9 cellular contexts compared by ENCODE assay signal in genomic region chr10:132394936-132395703, GRCh38. TPM values are rescaled to one million over a fixed set of nuclear protein-coding genes. Genes with fewer than 3 reads are reported as not detected.
A peak's percentile ranks its signal among the peaks of the same experiment; 100 is the strongest.
DNase-seq lines count a peak whose midpoint lies in the region; ATAC-seq, FAIRE-seq and TF ChIP-seq lines count a peak whose summit lies in the region.
"Had no signal": no experiment of that assay in that cellular context is flagged by ENCODE, and none has a peak within 500 bp of the region (broad histone marks: within the 10 kb centered on the region; RNA-seq: fewer than 3 reads in every experiment).

No MANE protein-coding gene starts in this region.

- intact Hi-C loops in CD14-positive monocyte (cut with micrococcal nuclease), result loop anchor here in 1 of 2 donors (5.0 to 10.0 kb wide), 4 partner anchors 37 to 240 kb away; no protein-coding TSS in a partner anchor
- intact Hi-C loops in heart right ventricle (cut with DNase I), result loop anchor here in 6 of 10 donors (5.0 to 10.0 kb wide), 4 partner anchors 122 to 242 kb away; no protein-coding TSS in a partner anchor
- intact Hi-C loops in pancreas (cut with DNase I), result loop anchor here in 2 of 3 donors (5.0 kb wide), 2 partner anchors 57 to 182 kb away; no protein-coding TSS in a partner anchor

- H3K9me3 Mint-ChIP-seq in CD14-positive monocyte (peaks cover 0 to 7% (median 0%) of the 10 kb centered on the region in 7 donors), T-cell (peaks cover 0 to 8% (median 0%) of the 10 kb centered on the region in 3 donors)

- ATAC-seq in T-cell (replicated peaks in 1 of 4), result no peak
- peak in 4 of 8 donors; percentile 8 to 38 (median 13) for ATAC-seq in heart right ventricle
- no peak for ATAC-seq in pancreas

- H3K4me1 Mint-ChIP-seq in CD14-positive monocyte (peaks cover 46% of the 10 kb centered on the region), T-cell (peaks cover 15 to 25% (median 18%) of the 10 kb centered on the region in 3 donors)

- POLR2A ChIA-PET in T-cell (lab: Charles Lee), result no interaction called here

- H3K27ac ChIP-seq in heart right ventricle (peak overlapping the region; percentile 93 to 99 (median 97)), pancreas (peak overlapping the region; percentile 92 to 96 (median 94))

- no peaks in the 10 kb centered on the region for H3K36me3 ChIP-seq in heart right ventricle
- H3K36me3 ChIP-seq in pancreas, result no peaks in the 10 kb centered on the region

- TF ChIP-seq CTCF in CD14-positive monocyte (IDR thresholded peaks at IDR 0.05) (no peak), heart right ventricle (IDR thresholded peaks at IDR 0.05) (no peak), pancreas (IDR thresholded peaks at IDR 0.05) (no peak)

- H3K27me3 Mint-ChIP-seq in CD14-positive monocyte (ENCODE audit: low read depth in 3 of 3) (peaks cover 5 to 14% (median 12%) of the 10 kb centered on the region in 3 donors), T-cell (no peaks in the 10 kb centered on the region)

- WGBS in heart right ventricle, 2 donors, result 87 to 92% methylated on average over 12 of the region's 12 CpGs
- WGBS in pancreas, 2 donors, result 87 to 92% methylated on average over 9 to 12 of the region's 12 CpGs

- peak overlapping the region; percentile 65 to 78 for H3K4me3 Mint-ChIP-seq in CD14-positive monocyte
- peak overlapping the region; percentile 21 to 62 (median 44) for H3K4me3 Mint-ChIP-seq in T-cell

- H3K4me3 ChIP-seq in heart right ventricle (peak overlapping the region in 7 of 10 donors; percentile 56 to 94 (median 64)), pancreas (peak overlapping the region in 2 of 4 donors; percentile 76 to 80)

- H3K4me1 ChIP-seq in heart right ventricle (peaks cover 6 to 43% (median 36%) of the 10 kb centered on the region in 9 donors), pancreas (peaks cover 9 to 19% (median 12%) of the 10 kb centered on the region in 3 donors)

- CTCF ChIA-PET in T-cell (lab: Charles Lee), result no interaction called here

- peak overlapping the region in 5 of 7 donors; percentile 12 to 77 (median 50) for H3K27ac Mint-ChIP-seq in CD14-positive monocyte
- H3K27ac Mint-ChIP-seq in T-cell, result peak overlapping the region; percentile 49 to 72

- H3K36me3 Mint-ChIP-seq in CD14-positive monocyte (peaks cover 7 to 11% of the 10 kb centered on the region in 2 donors), T-cell (no peaks in the 10 kb centered on the region)

- H3K27me3 ChIP-seq in heart right ventricle (no peaks in the 10 kb centered on the region), pancreas (no peaks in the 10 kb centered on the region)

- no peak for FAIRE-seq in pancreas (lab: Jason Lieb, UNC)
- FAIRE-seq: RCC 7860 had no signal

- DNase-seq in CD14-positive monocyte (ENCODE audit: low spot score) (no peak), T-cell (no peak), heart right ventricle (peak in 1 of 2 donors; percentile 12), pancreas (peak; percentile 27 to 80 (median 40)), NCI-H774 (lab: John Stamatoyannopoulos, UW) (no peak), NCI-H510A (lab: John Stamatoyannopoulos, UW) (no peak), HT-29 (ENCODE audit: low spot score) (no peak)
- DNase-seq in activated CD4-positive, CD25-positive, alpha-beta regulatory T cell (lab: John Stamatoyannopoulos, UW), result no peak

- H3K9me3 ChIP-seq in heart right ventricle, result no peaks in the 10 kb centered on the region
- H3K9me3 ChIP-seq in pancreas, result no peaks in the 10 kb centered on the region

RNA-seq across cellular contexts. Expression of gene PWWP2B, which starts 1.9 kb away (rescaled TPM):
- polyA plus RNA-seq in CD14-positive monocyte (1 to 10 TPM; 2.4 to 2.7 TPM), heart right ventricle (10 to 100 TPM; 11.9 to 15.3 TPM), pancreas (10 to 100 TPM; 23.5 to 25.2 TPM)
- total RNA-seq in T-cell (10 to 100 TPM; 11.5 to 15.3 (median 13.6) TPM), heart right ventricle (10 to 100 TPM; 11.1 to 21.3 (median 15.1) TPM), pancreas (10 to 100 TPM; 17.8 to 44.1 (median 25.9) TPM)
- total RNA-seq in HT-29 (2014; rRNA removed; shearing (Covaris generic)), result 73.4 and 79.9 TPM in 2 replicates

Comparison
In these comparisons a context has a peak if more than half of its experiments do, and no peak if none do; other contexts are left out.
1. DNase-seq: peak in pancreas (6 of 6); none in CD14-positive monocyte (single experiment), T-cell (0 of 34), NCI-H774 (single experiment), NCI-H510A (single experiment), HT-29 (single experiment) and activated CD4-positive, CD25-positive, alpha-beta regulatory T cell (0 of 4).